Comparison of ENCODE assay signal across 8 cellular contexts in the genomic region with DNA sequence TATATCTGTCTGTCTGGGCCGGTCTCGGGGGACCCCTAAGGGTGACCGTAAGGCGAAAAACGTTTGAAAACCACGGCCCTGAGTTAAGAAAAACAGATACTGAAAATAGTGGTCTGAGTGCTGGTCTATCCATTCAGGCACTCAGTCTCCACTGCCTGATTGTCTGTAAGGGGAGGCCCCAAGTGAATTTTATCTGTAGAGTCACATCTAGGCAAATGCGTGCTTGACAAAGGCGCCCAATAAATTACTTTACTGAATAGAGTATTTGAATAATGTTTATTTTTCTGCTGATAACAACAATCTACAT. TPM values are rescaled to one million over a fixed set of nuclear protein-coding genes. Genes with fewer than 3 reads are reported as not detected.
DNase-seq lines count a peak whose midpoint lies in the region; ATAC-seq, FAIRE-seq and TF ChIP-seq lines count a peak whose summit lies in the region.

No MANE protein-coding gene starts in this region.

- TF ChIP-seq CTCF in BE2C (IDR thresholded peaks at IDR 0.05; ENCODE audit: low read depth, low read length) (no peak), astrocyte (IDR thresholded peaks at IDR 0.05; ENCODE audit: insufficient read depth, low read depth, low read length) (no peak), lower leg skin (IDR thresholded peaks at IDR 0.05) (no peak), uterus (IDR thresholded peaks at IDR 0.05) (peak in 1 of 4 experiments; percentile 31)

- H3K4me3 Mint-ChIP-seq in astrocyte (ENCODE audit: unreplicated experiment), result peak overlapping the region; percentile 99

- peak overlapping the region; percentile 98 for H3K27ac Mint-ChIP-seq in astrocyte (ENCODE audit: unreplicated experiment)

- H3K4me1 ChIP-seq in BE2C (no peaks in the 10 kb centered on the region), astrocyte (ENCODE audit: insufficient read depth, low read length) (peaks cover 6% of the 10 kb centered on the region), uterus (no peaks in the 10 kb centered on the region)

- peak overlapping the region; percentile 89 for H3K4me2 ChIP-seq in astrocyte (ENCODE audit: low read length)

- DNase-seq in BE2C (no peak), astrocyte (ENCODE audit: low read depth) (no peak), lower leg skin (ENCODE audit: low spot score in 2 of 2) (no peak), uterus (no peak), ecto neural progenitor cell (ENCODE audit: low spot score) (no peak), NCI-H2171 (lab: John Stamatoyannopoulos, UW) (no peak)
- DNase-seq in stimulated activated CD4-positive, alpha-beta T cell treated with anti-CD3 and anti-CD28 coated beads, Interleukin-4, amount 100 ng/mL, for 4 hours, result no peak

- peak; percentile 19 for ATAC-seq in HG02884 (IDR thresholded peaks at IDR 0.05; ENCODE audit: unreplicated experiment)

- intact Hi-C loops in lower leg skin (cut with DNase I; ENCODE audit: low total_unique reads) (no loop called here), uterus (cut with DNase I; ENCODE audit: low total_unique reads) (no loop called here)

- H3K27me3 ChIP-seq in BE2C (no peaks in the 10 kb centered on the region), astrocyte (ENCODE audit: insufficient read depth, low read length) (no peaks in the 10 kb centered on the region), uterus (no peaks in the 10 kb centered on the region)

- H3K9ac ChIP-seq in astrocyte (ENCODE audit: low read length), result peak overlapping the region; percentile 100

- no peak for TF ChIP-seq POLR2A in lower leg skin (IDR thresholded peaks at IDR 0.05)
- no peak for TF ChIP-seq POLR2A in uterus (IDR thresholded peaks at IDR 0.05)

- H3K36me3 Mint-ChIP-seq in astrocyte (ENCODE audit: low read depth, unreplicated experiment), result no peaks in the 10 kb centered on the region

- no peaks in the 10 kb centered on the region for H3K9me3 Mint-ChIP-seq in astrocyte (ENCODE audit: unreplicated experiment)

- no peak for FAIRE-seq in astrocyte (lab: Jason Lieb, UNC)

- H3K9me3 ChIP-seq in BE2C (no peaks in the 10 kb centered on the region), astrocyte (ENCODE audit: insufficient read depth, low read depth, low read length) (no peaks in the 10 kb centered on the region), uterus (no peaks in the 10 kb centered on the region)

- no peaks in the 10 kb centered on the region for H3K36me3 ChIP-seq in BE2C
- H3K36me3 ChIP-seq in astrocyte (ENCODE audit: insufficient read depth, low read length), result peaks cover 3% of the 10 kb centered on the region
- H3K36me3 ChIP-seq in uterus, result no peaks in the 10 kb centered on the region

- H2AFZ ChIP-seq in astrocyte (ENCODE audit: low read depth, low read length), result no peak overlapping the region

- H3K27ac ChIP-seq in astrocyte (ENCODE audit: low read depth, low read length) (peak overlapping the region; percentile 98), uterus (peak overlapping the region; percentile 93 to 97)

- peaks cover 22% of the 10 kb centered on the region for H4K20me1 ChIP-seq in astrocyte (ENCODE audit: insufficient read depth, low read length)

- peaks cover 69% of the 10 kb centered on the region for H3K79me2 ChIP-seq in astrocyte (ENCODE audit: insufficient read depth, low read length)

- peak overlapping the region; percentile 87 for H3K4me3 ChIP-seq in BE2C (ENCODE audit: low read depth, low read length)
- peak overlapping the region; percentile 95 for H3K4me3 ChIP-seq in astrocyte (ENCODE audit: insufficient read depth, low read depth, low read length)
- peak overlapping the region; percentile 32 for H3K4me3 ChIP-seq in lower leg skin (ENCODE audit: low read depth, poor library complexity, severe bottlenecking)
- H3K4me3 ChIP-seq in uterus, result peak overlapping the region; percentile 52 to 57

- 0 to 24% methylated on average over 7 to 8 of the region's 8 CpGs for WGBS in lower leg skin, 2 donors

- H3K4me1 Mint-ChIP-seq in astrocyte (ENCODE audit: low read depth, unreplicated experiment), result peaks cover 10% of the 10 kb centered on the region

- no peaks in the 10 kb centered on the region for H3K27me3 Mint-ChIP-seq in astrocyte (ENCODE audit: low read depth, unreplicated experiment)

RNA-seq across cellular contexts. Expression of gene HNRNPH2, which starts 0.5 kb away (rescaled TPM):
- 81.1 TPM for polyA plus RNA-seq in BE2C (2012; ENCODE audit: insufficient read depth, insufficient read length, low read depth)
- total RNA-seq in astrocyte, result 47.5 and 48.9 TPM in 2 replicates
- 10 to 100 TPM; 43.5 to 54.7 (median 53.7) TPM for total RNA-seq in lower leg skin
- total RNA-seq in uterus, result 10 to 100 TPM; 22.0 to 87.2 (median 40.7) TPM

RNA-seq across cellular contexts. Expression of gene GLA, which starts 0.8 kb away (rescaled TPM):
- polyA plus RNA-seq in BE2C (2012; ENCODE audit: insufficient read depth, insufficient read length, low read depth), result 16.4 TPM
- total RNA-seq in astrocyte (48.0 and 51.9 TPM in 2 replicates), lower leg skin (10 to 100 TPM; 16.4 to 21.1 (median 18.0) TPM), uterus (10 to 100 TPM; 13.2 to 30.2 (median 19.2) TPM)

RNA-seq across cellular contexts. Expression of gene RPL36A, which starts 17.7 kb away (rescaled TPM):
- 364 TPM for polyA plus RNA-seq in BE2C (2012; ENCODE audit: insufficient read depth, insufficient read length, low read depth)
- total RNA-seq in astrocyte, result 185 and 186 TPM in 2 replicates
- 1,000 to 10,000 TPM; 1,158 to 5,300 (median 1,747) TPM for total RNA-seq in lower leg skin
- 1,000 to 10,000 TPM in 3 of 4 donors, 100 to 1,000 TPM in 1; 279 to 2,120 (median 1,455) TPM for total RNA-seq in uterus

RNA-seq across cellular contexts. Expression of gene BTK, which starts 22.5 kb away (rescaled TPM):
- 0.37 TPM for polyA plus RNA-seq in BE2C (2012; ENCODE audit: insufficient read depth, insufficient read length, low read depth)
- total RNA-seq in astrocyte (0.43 and 0.79 TPM in 2 replicates), lower leg skin (1 to 10 TPM; 1.5 to 3.6 (median 3.4) TPM), uterus (1 to 10 TPM; 1.2 to 5.9 (median 2.5) TPM)

RNA-seq across cellular contexts. Expression of gene TIMM8A, which starts 59.9 kb away (rescaled TPM):
- polyA plus RNA-seq in BE2C (2012; ENCODE audit: insufficient read depth, insufficient read length, low read depth), result 27.5 TPM
- total RNA-seq in astrocyte (16.7 and 18.5 TPM in 2 replicates), lower leg skin (1 to 10 TPM; 6.9 to 8.9 (median 8.6) TPM), uterus (10 to 100 TPM in 1 of 4 donors, 1 to 10 TPM in 1, not detected in 2; 7.0 to 11.0 TPM)

Comparison
In these comparisons a context has a peak if more than half of its experiments do, and no peak if none do; other contexts are left out.
1. H3K4me3 ChIP-seq: peak in every context shown above with its lines; median percentile 95 in astrocyte; 87 in BE2C; 54 in uterus; 32 in lower leg skin.